In the genomic region with DNA sequence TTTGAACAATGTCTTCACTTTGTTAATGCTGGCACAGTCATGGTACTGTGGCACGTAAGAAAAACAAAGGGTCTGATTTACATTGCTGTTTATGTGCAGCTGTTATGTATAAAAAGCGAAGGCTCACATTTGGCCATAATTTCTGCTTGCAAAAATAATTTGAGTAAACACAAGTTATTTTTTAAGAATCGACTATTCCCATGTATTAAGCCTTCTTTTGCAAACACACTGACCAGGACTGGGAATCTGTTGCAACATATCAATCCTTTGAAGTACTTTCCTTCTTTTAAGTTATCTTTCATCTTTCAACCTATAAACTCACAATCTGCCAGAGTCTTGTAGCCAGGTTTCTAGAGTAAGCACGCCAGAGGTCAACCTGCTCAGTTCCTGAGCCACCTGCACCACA, we compare ENCODE assay signal across 21 cellular contexts.
A peak's percentile ranks its signal among the peaks of the same experiment; 100 is the strongest.
DNase-seq lines count a peak whose midpoint lies in the region; ATAC-seq and TF ChIP-seq lines count a peak whose summit lies in the region.
"Had no signal": no experiment of that assay in that cellular context is flagged by ENCODE, and none has a peak within 500 bp of the region (broad histone marks: within the 10 kb centered on the region; RNA-seq: fewer than 3 reads in every experiment).

No MANE protein-coding gene starts in this region.

- ATAC-seq in HCT116 = no peak
- ATAC-seq in WTC11 = no peak
- no peak for ATAC-seq in SK-N-SH treated with all-trans-retinoic acid at 6 μM for 48 hours
- no peak for ATAC-seq in GM21529 (IDR thresholded peaks at IDR 0.05; ENCODE audit: unreplicated experiment)
- ATAC-seq: GM12878 had no signal

- no peaks in the 10 kb centered on the region for H3K9me3 ChIP-seq in Caco-2
- H3K9me3 ChIP-seq in HCT116 (ENCODE audit: control insufficient read depth in 1 of 2, insufficient read depth in 1 of 2, low read depth in 1 of 2, low read length in 2 of 2) = no peaks in the 10 kb centered on the region
- H3K9me3 ChIP-seq: BE2C, BLaER1 had no signal

- POLR2A ChIA-PET in Caco-2 (lab: Charles Lee) = no interaction called here
- POLR2A ChIA-PET in HCT116 (lab: Charles Lee) = no interaction called here
- POLR2A ChIA-PET in WTC11 (lab: Charles Lee) = interaction anchor here (1.0 kb wide), 1 partner anchor 145 kb away, joined by 4 read pairs; a partner anchor contains a TSS

- BruUV-seq in Caco-2 (replicated peaks; lab: Mats Ljungman, UMichigan) = no TSS peak
- no TSS peak for BruUV-seq in HCT116 (replicated peaks; lab: Mats Ljungman, UMichigan)

- peaks cover 20% of the 10 kb centered on the region for H3K4me1 Mint-ChIP-seq in Caco-2 (ENCODE audit: low read depth, unreplicated experiment)
- H3K4me1 Mint-ChIP-seq in WTC11 = peaks cover 21% of the 10 kb centered on the region
- H3K4me1 Mint-ChIP-seq: CD14-positive monocyte; CD4-positive, alpha-beta memory T cell; CD4-positive, CD25-positive, alpha-beta regulatory T cell; CD8-positive, alpha-beta memory T cell had no signal

- no peak for TF ChIP-seq RAD21 in HCT116 (IDR thresholded peaks at IDR 0.05; ENCODE audit: low read depth)

- H3K9me2 ChIP-seq in HCT116 (ENCODE audit: insufficient read depth) = no peaks in the 10 kb centered on the region

- no peaks in the 10 kb centered on the region for H3K79me2 ChIP-seq in HCT116 (ENCODE audit: insufficient read depth, low read length)

- H3K27me3 Mint-ChIP-seq in Caco-2 (ENCODE audit: insufficient read depth, unreplicated experiment) (no peaks in the 10 kb centered on the region), WTC11 (ENCODE audit: low read depth) (no peaks in the 10 kb centered on the region; the same call in 1 of the 2 replicates)
- H3K27me3 Mint-ChIP-seq: CD4-positive, alpha-beta memory T cell; CD4-positive, CD25-positive, alpha-beta regulatory T cell; CD8-positive, alpha-beta memory T cell had no signal

- no peak overlapping the region for H3K9ac ChIP-seq in HCT116 (ENCODE audit: low read length)
- H3K9ac ChIP-seq: BLaER1 had no signal

- TF ChIP-seq CTCF in Caco-2 (IDR thresholded peaks at IDR 0.05; ENCODE audit: insufficient read depth in 1 of 2, low read depth in 1 of 2, low read length in 1 of 2, severe bottlenecking in 1 of 2, unreplicated experiment in 1 of 2) (no peak), HCT116 (IDR thresholded peaks at IDR 0.05 in 2 of 3, conservative IDR thresholded peaks at IDR 0.05 in 1 of 3; ENCODE audit: borderline replicate concordance in 1 of 3, insufficient read depth in 1 of 3, low read depth in 2 of 3, low read length in 2 of 3) (no peak), WTC11 (IDR thresholded peaks at IDR 0.05) (no peak)

- H3K4me3 Mint-ChIP-seq in Caco-2 (ENCODE audit: unreplicated experiment) (no peak overlapping the region), WTC11 (no peak overlapping the region)
- H3K4me3 Mint-ChIP-seq: CD14-positive monocyte; CD4-positive, alpha-beta memory T cell; CD4-positive, CD25-positive, alpha-beta regulatory T cell; CD8-positive, alpha-beta memory T cell had no signal

- H3K27me3 ChIP-seq in Caco-2 (replicated peaks; ENCODE audit: control insufficient read depth, insufficient read depth, low read length) (no peaks in the 10 kb centered on the region), HCT116 (ENCODE audit: insufficient read depth, low read length) (no peaks in the 10 kb centered on the region)
- H3K27me3 ChIP-seq: BLaER1 had no signal

- H2AFZ ChIP-seq in HCT116 (ENCODE audit: low read depth, low read length, poor library complexity, severe bottlenecking) = no peak overlapping the region

- H3K27ac ChIP-seq in HCT116 (ENCODE audit: low read depth, low read length) = peak overlapping the region; percentile 31; the same call in 1 of the 2 replicates
- H3K27ac ChIP-seq: BLaER1 had no signal

- H3K4me3 ChIP-seq in Caco-2 (ENCODE audit: low read depth, low read length) (no peak overlapping the region), HCT116 (replicated peaks in 1 of 2; ENCODE audit: low read depth in 1 of 2, low read length in 2 of 2) (no peak overlapping the region)
- H3K4me3 ChIP-seq: BLaER1, GM12878 had no signal

- peaks cover 25% of the 10 kb centered on the region for H3K9me3 Mint-ChIP-seq in Caco-2 (ENCODE audit: unreplicated experiment)
- peaks cover 8% of the 10 kb centered on the region for H3K9me3 Mint-ChIP-seq in WTC11
- H3K9me3 Mint-ChIP-seq: CD14-positive monocyte had no signal

- H3K36me3 Mint-ChIP-seq in Caco-2 (ENCODE audit: insufficient read depth, unreplicated experiment) (no peaks in the 10 kb centered on the region), WTC11 (no peaks in the 10 kb centered on the region)
- H3K36me3 Mint-ChIP-seq: CD14-positive monocyte; CD4-positive, alpha-beta memory T cell; CD4-positive, CD25-positive, alpha-beta regulatory T cell; CD8-positive, alpha-beta memory T cell had no signal

- H3K27ac Mint-ChIP-seq in Caco-2 (ENCODE audit: unreplicated experiment) (peak overlapping the region; percentile 53), WTC11 (no peak overlapping the region)
- H3K27ac Mint-ChIP-seq: CD14-positive monocyte; CD4-positive, alpha-beta memory T cell; CD4-positive, CD25-positive, alpha-beta regulatory T cell; CD8-positive, alpha-beta memory T cell had no signal

- H3K36me3 ChIP-seq in Caco-2 (ENCODE audit: control insufficient read depth, insufficient read depth, low read length) (no peaks in the 10 kb centered on the region), HCT116 (ENCODE audit: control insufficient read depth in 1 of 2, insufficient read depth in 2 of 2, low read length in 2 of 2) (no peaks in the 10 kb centered on the region)
- H3K36me3 ChIP-seq: BE2C, BLaER1 had no signal

- H4K20me1 ChIP-seq in HCT116 (ENCODE audit: insufficient read depth) = no peaks in the 10 kb centered on the region
- H4K20me1 ChIP-seq: BLaER1 had no signal

- intact Hi-C loops in Caco-2 (cut with micrococcal nuclease; ENCODE audit: unreplicated experiment) (loop anchor here (2.0 kb wide), 1 partner anchor 101 kb away; no protein-coding TSS in a partner anchor), HCT116 (cut with micrococcal nuclease) (no loop called here)

- H3K4me2 ChIP-seq in HCT116 (ENCODE audit: low read length) = no peak overlapping the region
- H3K4me2 ChIP-seq: BLaER1 had no signal

- peaks cover 14% of the 10 kb centered on the region for H3K4me1 ChIP-seq in Caco-2
- H3K4me1 ChIP-seq in HCT116 (ENCODE audit: control insufficient read depth in 1 of 2, insufficient read depth in 2 of 2, low read length in 2 of 2) = peaks cover 37 to 43% of the 10 kb centered on the region in 2 experiments
- H3K4me1 ChIP-seq: BE2C, BLaER1 had no signal

- no peak for TF ChIP-seq POLR2A in HCT116 (IDR thresholded peaks at IDR 0.05; ENCODE audit: borderline replicate concordance, extremely low read depth, insufficient read depth, insufficient read length)

- DNase-seq in Caco-2 (peak; percentile 39 to 42), HCT116 (ENCODE audit: low read depth, low spot score) (no peak), LoVo (ENCODE audit: low spot score) (peak; percentile 87), WTC11 (ENCODE audit: low spot score) (no peak), GDM1 (lab: John Stamatoyannopoulos, UW) (no peak), NK-92 (lab: John Stamatoyannopoulos, UW; ENCODE audit: unreplicated experiment) (no peak)
- DNase-seq: 8988T; ACHN; BE2C; C1 segment of cervical spinal cord; Calu3; CD4-positive, alpha-beta memory T cell; CD4-positive, CD25-positive, alpha-beta regulatory T cell; CD8-positive, alpha-beta memory T cell; COR-L47; DMS79 treated with DMSO at 0.1 percent for 48 hours had no signal

- CTCF ChIA-PET in Caco-2 (lab: Charles Lee) = interaction anchor here (0.8 kb wide), 1 partner anchor 73 kb away, joined by 3 read pairs; no protein-coding TSS in a partner anchor
- CTCF ChIA-PET in HCT116 (lab: Charles Lee) = no interaction called here
- CTCF ChIA-PET in WTC11 (lab: Charles Lee) = no interaction called here

- RAD21 ChIA-PET in HCT116 (lab: Charles Lee; ENCODE audit: low non-redundant PET in 1 of 2, low total read pairs in 2 of 2, uncharacterized antibody in 2 of 2, unreplicated experiment in 2 of 2) = no interaction called here

TF ChIP-seq in HCT116, 20 proteins besides CTCF, POLR2A, EP300 and RAD21:
- TF ChIP-seq SP1 (IDR thresholded peaks at IDR 0.05; ENCODE audit: low read depth) (no peak), TCF7L2 (IDR thresholded peaks at IDR 0.05; ENCODE audit: borderline replicate concordance, extremely low read depth, insufficient read depth, insufficient read length) (peak; percentile 90)

TF ChIP-seq in WTC11, 78 proteins besides CTCF, POLR2A, EP300 and RAD21 (continues in another document):
- TF ChIP-seq GABPB1 (CRISPR knock-in tag; IDR thresholded peaks at IDR 0.05) = 0 out of 2 replicates have a peak, but pooled peaks have one; percentile 64

TF ChIP-seq in SK-N-SH treated with all-trans-retinoic acid at 6 μM for 48 hours, 23 proteins besides CTCF, POLR2A, EP300 and RAD21 (continues in another document):
- TF ChIP-seq ZFP30 (CRISPR knock-in tag; IDR thresholded peaks at IDR 0.05) = no peak
- TF ChIP-seq ZFP3 (CRISPR knock-in tag; IDR thresholded peaks at IDR 0.05) = no peak
- TF ChIP-seq, protein P1, sequence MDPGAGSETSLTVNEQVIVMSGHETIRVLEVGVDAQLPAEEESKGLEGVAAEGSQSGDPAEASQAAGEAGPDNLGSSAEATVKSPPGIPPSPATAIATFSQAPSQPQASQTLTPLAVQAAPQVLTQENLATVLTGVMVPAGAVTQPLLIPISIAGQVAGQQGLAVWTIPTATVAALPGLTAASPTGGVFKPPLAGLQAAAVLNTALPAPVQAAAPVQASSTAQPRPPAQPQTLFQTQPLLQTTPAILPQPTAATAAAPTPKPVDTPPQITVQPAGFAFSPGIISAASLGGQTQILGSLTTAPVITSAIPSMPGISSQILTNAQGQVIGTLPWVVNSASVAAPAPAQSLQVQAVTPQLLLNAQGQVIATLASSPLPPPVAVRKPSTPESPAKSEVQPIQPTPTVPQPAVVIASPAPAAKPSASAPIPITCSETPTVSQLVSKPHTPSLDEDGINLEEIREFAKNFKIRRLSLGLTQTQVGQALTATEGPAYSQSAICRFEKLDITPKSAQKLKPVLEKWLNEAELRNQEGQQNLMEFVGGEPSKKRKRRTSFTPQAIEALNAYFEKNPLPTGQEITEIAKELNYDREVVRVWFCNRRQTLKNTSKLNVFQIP (CRISPR knock-in tag; IDR thresholded peaks at IDR 0.05; ENCODE audit: borderline replicate concordance, low read depth) = no peak
- TF ChIP-seq ZNF565 (CRISPR knock-in tag; conservative IDR thresholded peaks at IDR 0.05; ENCODE audit: low read depth) = no peak

Comparison
In these comparisons a context has a peak if more than half of its experiments do, and no peak if none do; other contexts are left out.
1. DNase-seq: peak in Caco-2 (2 of 2) and LoVo (single experiment); none in HCT116 (single experiment), WTC11 (single experiment), GDM1 (single experiment) and NK-92 (single experiment).